In genomic region chr6:28719275-28719940, GRCh38 we compare ENCODE assay signal across 1 cellular context.
A peak's percentile ranks its signal among the peaks of the same experiment; 100 is the strongest.
TF ChIP-seq lines count a peak whose summit lies in the region.

No MANE protein-coding gene starts in this region.

TF ChIP-seq in K562, 482 proteins besides CTCF, POLR2A, EP300 and RAD21 (continued from another document and continues in another):
- TF ChIP-seq, protein P1, sequence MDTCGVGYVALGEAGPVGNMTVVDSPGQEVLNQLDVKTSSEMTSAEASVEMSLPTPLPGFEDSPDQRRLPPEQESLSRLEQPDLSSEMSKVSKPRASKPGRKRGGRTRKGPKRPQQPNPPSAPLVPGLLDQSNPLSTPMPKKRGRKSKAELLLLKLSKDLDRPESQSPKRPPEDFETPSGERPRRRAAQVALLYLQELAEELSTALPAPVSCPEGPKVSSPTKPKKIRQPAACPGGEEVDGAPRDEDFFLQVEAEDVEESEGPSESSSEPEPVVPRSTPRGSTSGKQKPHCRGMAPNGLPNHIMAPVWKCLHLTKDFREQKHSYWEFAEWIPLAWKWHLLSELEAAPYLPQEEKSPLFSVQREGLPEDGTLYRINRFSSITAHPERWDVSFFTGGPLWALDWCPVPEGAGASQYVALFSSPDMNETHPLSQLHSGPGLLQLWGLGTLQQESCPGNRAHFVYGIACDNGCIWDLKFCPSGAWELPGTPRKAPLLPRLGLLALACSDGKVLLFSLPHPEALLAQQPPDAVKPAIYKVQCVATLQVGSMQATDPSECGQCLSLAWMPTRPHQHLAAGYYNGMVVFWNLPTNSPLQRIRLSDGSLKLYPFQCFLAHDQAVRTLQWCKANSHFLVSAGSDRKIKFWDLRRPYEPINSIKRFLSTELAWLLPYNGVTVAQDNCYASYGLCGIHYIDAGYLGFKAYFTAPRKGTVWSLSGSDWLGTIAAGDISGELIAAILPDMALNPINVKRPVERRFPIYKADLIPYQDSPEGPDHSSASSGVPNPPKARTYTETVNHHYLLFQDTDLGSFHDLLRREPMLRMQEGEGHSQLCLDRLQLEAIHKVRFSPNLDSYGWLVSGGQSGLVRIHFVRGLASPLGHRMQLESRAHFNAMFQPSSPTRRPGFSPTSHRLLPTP (IDR thresholded peaks at IDR 0.05; ENCODE audit: borderline replicate concordance, extremely low read depth, insufficient read length) = peak; percentile 98
- TF ChIP-seq RAD51 (IDR thresholded peaks at IDR 0.05; ENCODE audit: borderline replicate concordance, low read depth) (peak; percentile 69; the same call in 1 of the 2 replicates), CBFB (CRISPR knock-in tag; IDR thresholded peaks at IDR 0.05) (no peak), CREM (IDR thresholded peaks at IDR 0.05; ENCODE audit: low read depth) (peak; percentile 39; the same call in 1 of the 2 replicates), BRF1 (IDR thresholded peaks at IDR 0.05; ENCODE audit: borderline replicate concordance, extremely low read depth, insufficient read length) (no peak), SOX6 (IDR thresholded peaks at IDR 0.05) (peak; percentile 67), ZNF695 (CRISPR knock-in tag; IDR thresholded peaks at IDR 0.05) (no peak), EP400 (IDR thresholded peaks at IDR 0.05) (peak; percentile 54; the same call in 1 of the 2 replicates), FOXJ2 (tag; IDR thresholded peaks at IDR 0.05) (0 out of 2 replicates have a peak, but pooled peaks have one; percentile 24), ATF1 (CRISPR knock-in tag; IDR thresholded peaks at IDR 0.05) (no peak), ATF1 (tag; IDR thresholded peaks at IDR 0.05) (peak; percentile 42; the same call in 1 of the 2 replicates), ETS1 (conservative IDR thresholded peaks at IDR 0.05; ENCODE audit: control insufficient read depth, low read depth, low read length) (peak; percentile 87), ZNF766 (CRISPR knock-in tag; conservative IDR thresholded peaks at IDR 0.05) (peak; percentile 60; the same call in 1 of the 2 replicates), ZNF76 (CRISPR knock-in tag; IDR thresholded peaks at IDR 0.05; ENCODE audit: borderline replicate concordance) (no peak), RB1 (IDR thresholded peaks at IDR 0.05; ENCODE audit: low read depth) (peak; percentile 64; the same call in 1 of the 2 replicates), RFX7 (CRISPR knock-in tag; IDR thresholded peaks at IDR 0.05) (no peak), CEBPB (tag; IDR thresholded peaks at IDR 0.05) (peak; percentile 72), TAL1 (IDR thresholded peaks at IDR 0.05) (0 out of 2 replicates have a peak, but pooled peaks have one; percentile 3), DPF2 (IDR thresholded peaks at IDR 0.05) (peak; percentile 25; the same call in 1 of the 2 replicates), CHD4 (IDR thresholded peaks at IDR 0.05; ENCODE audit: insufficient read depth, insufficient replicate concordance, low read depth, low read length, poor library complexity, severe bottlenecking) (peak; percentile 72), ZNF592 (IDR thresholded peaks at IDR 0.05) (peak; percentile 75), KLF13 (tag; IDR thresholded peaks at IDR 0.05; ENCODE audit: borderline replicate concordance, low read depth) (0 out of 2 replicates have a peak, but pooled peaks have one; percentile 37), BRD4 (IDR thresholded peaks at IDR 0.05) (0 out of 2 replicates have a peak, but pooled peaks have one; percentile 70), TEAD4 (IDR thresholded peaks at IDR 0.05; ENCODE audit: low read length) (peak; percentile 63), TEAD4 (CRISPR knock-in tag; IDR thresholded peaks at IDR 0.05; ENCODE audit: borderline replicate concordance) (no peak), MAZ (CRISPR knock-in tag; conservative IDR thresholded peaks at IDR 0.05 in 1 of 2, IDR thresholded peaks at IDR 0.05 in 1 of 2) (0 out of 4 replicates have a peak, but pooled peaks of 1 of the 2 experiments have one; percentile 15), SMAD1 (IDR thresholded peaks at IDR 0.05; ENCODE audit: low read depth, low read length, partially characterized antibody) (no peak), CXXC5 (CRISPR knock-in tag; IDR thresholded peaks at IDR 0.05) (peak; percentile 73), CBX3 (IDR thresholded peaks at IDR 0.05; ENCODE audit: borderline replicate concordance in 1 of 2, low read length in 2 of 2) (peak in 1 of 2 experiments; percentile 47; a peak in 1 of 3 replicates), CTBP1 (IDR thresholded peaks at IDR 0.05; ENCODE audit: borderline replicate concordance) (0 out of 2 replicates have a peak, but pooled peaks have one; percentile 27), POLR3A (IDR thresholded peaks at IDR 0.05; ENCODE audit: borderline replicate concordance, extremely low read depth, insufficient read depth, insufficient read length) (peak; percentile 84), TOE1 (IDR thresholded peaks at IDR 0.05; ENCODE audit: borderline replicate concordance) (peak; percentile 54), TOE1 (CRISPR knock-in tag; IDR thresholded peaks at IDR 0.05; ENCODE audit: borderline replicate concordance, low read depth) (no peak), ILF3 (IDR thresholded peaks at IDR 0.05; ENCODE audit: borderline replicate concordance) (0 out of 2 replicates have a peak, but pooled peaks have one; percentile 67)
- TF ChIP-seq, protein P2, sequence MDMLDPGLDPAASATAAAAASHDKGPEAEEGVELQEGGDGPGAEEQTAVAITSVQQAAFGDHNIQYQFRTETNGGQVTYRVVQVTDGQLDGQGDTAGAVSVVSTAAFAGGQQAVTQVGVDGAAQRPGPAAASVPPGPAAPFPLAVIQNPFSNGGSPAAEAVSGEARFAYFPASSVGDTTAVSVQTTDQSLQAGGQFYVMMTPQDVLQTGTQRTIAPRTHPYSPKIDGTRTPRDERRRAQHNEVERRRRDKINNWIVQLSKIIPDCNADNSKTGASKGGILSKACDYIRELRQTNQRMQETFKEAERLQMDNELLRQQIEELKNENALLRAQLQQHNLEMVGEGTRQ (CRISPR knock-in tag; IDR thresholded peaks at IDR 0.05) = peak; percentile 71; the same call in 1 of the 2 replicates
- TF ChIP-seq, protein P3, sequence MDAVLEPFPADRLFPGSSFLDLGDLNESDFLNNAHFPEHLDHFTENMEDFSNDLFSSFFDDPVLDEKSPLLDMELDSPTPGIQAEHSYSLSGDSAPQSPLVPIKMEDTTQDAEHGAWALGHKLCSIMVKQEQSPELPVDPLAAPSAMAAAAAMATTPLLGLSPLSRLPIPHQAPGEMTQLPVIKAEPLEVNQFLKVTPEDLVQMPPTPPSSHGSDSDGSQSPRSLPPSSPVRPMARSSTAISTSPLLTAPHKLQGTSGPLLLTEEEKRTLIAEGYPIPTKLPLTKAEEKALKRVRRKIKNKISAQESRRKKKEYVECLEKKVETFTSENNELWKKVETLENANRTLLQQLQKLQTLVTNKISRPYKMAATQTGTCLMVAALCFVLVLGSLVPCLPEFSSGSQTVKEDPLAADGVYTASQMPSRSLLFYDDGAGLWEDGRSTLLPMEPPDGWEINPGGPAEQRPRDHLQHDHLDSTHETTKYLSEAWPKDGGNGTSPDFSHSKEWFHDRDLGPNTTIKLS (IDR thresholded peaks at IDR 0.05; ENCODE audit: borderline replicate concordance, low read depth) = 0 out of 2 replicates have a peak, but pooled peaks have one; percentile 51
- TF ChIP-seq, protein P4, sequence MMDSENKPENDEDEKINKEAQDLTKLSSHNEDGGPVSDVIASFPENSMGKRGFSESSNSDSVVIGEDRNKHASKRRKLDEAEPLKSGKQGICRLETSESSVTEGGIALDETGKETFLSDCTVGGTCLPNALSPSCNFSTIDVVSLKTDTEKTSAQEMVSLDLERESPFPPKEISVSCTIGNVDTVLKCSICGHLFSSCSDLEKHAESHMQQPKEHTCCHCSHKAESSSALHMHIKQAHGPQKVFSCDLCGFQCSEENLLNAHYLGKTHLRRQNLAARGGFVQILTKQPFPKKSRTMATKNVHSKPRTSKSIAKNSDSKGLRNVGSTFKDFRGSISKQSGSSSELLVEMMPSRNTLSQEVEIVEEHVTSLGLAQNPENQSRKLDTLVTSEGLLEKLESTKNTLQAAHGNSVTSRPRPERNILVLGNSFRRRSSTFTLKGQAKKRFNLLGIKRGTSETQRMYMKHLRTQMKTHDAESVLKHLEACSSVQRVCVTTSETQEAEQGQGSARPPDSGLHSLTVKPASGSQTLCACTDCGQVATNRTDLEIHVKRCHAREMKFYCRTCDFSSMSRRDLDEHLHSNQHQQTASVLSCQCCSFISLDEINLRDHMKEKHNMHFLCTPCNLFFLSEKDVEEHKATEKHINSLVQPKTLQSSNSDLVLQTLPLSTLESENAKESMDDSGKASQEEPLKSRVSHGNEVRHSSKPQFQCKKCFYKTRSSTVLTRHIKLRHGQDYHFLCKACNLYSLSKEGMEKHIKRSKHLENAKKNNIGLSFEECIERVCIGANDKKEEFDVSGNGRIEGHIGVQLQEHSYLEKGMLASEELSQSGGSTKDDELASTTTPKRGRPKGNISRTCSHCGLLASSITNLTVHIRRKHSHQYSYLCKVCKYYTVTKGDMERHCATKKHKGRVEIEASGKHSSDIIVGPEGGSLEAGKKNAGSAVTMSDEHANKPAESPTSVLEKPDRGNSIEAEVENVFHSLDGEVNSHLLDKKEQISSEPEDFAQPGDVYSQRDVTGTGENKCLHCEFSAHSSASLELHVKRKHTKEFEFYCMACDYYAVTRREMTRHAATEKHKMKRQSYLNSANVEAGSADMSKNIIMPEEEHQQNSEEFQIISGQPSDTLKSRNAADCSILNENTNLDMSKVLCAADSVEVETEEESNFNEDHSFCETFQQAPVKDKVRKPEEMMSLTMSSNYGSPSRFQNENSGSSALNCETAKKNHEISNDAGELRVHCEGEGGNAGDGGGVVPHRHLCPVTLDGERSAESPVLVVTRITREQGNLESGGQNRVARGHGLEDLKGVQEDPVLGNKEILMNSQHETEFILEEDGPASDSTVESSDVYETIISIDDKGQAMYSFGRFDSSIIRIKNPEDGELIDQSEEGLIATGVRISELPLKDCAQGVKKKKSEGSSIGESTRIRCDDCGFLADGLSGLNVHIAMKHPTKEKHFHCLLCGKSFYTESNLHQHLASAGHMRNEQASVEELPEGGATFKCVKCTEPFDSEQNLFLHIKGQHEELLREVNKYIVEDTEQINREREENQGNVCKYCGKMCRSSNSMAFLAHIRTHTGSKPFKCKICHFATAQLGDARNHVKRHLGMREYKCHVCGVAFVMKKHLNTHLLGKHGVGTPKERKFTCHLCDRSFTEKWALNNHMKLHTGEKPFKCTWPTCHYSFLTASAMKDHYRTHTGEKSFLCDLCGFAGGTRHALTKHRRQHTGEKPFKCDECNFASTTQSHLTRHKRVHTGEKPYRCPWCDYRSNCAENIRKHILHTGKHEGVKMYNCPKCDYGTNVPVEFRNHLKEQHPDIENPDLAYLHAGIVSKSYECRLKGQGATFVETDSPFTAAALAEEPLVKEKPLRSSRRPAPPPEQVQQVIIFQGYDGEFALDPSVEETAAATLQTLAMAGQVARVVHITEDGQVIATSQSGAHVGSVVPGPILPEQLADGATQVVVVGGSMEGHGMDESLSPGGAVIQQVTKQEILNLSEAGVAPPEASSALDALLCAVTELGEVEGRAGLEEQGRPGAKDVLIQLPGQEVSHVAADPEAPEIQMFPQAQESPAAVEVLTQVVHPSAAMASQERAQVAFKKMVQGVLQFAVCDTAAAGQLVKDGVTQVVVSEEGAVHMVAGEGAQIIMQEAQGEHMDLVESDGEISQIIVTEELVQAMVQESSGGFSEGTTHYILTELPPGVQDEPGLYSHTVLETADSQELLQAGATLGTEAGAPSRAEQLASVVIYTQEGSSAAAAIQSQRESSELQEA (IDR thresholded peaks at IDR 0.05; ENCODE audit: low read depth) = peak; percentile 62; the same call in 1 of the 2 replicates
- TF ChIP-seq, protein P5, sequence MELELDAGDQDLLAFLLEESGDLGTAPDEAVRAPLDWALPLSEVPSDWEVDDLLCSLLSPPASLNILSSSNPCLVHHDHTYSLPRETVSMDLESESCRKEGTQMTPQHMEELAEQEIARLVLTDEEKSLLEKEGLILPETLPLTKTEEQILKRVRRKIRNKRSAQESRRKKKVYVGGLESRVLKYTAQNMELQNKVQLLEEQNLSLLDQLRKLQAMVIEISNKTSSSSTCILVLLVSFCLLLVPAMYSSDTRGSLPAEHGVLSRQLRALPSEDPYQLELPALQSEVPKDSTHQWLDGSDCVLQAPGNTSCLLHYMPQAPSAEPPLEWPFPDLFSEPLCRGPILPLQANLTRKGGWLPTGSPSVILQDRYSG (tag; conservative IDR thresholded peaks at IDR 0.05; ENCODE audit: low read depth) = no peak
- TF ChIP-seq, protein P6, sequence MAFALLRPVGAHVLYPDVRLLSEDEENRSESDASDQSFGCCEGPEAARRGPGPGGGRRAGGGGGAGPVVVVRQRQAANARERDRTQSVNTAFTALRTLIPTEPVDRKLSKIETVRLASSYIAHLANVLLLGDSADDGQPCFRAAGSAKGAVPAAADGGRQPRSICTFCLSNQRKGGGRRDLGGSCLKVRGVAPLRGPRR (CRISPR knock-in tag; IDR thresholded peaks at IDR 0.05) = no peak
